Comparison of ENCODE assay signal across 10 cellular contexts in the genomic region with DNA sequence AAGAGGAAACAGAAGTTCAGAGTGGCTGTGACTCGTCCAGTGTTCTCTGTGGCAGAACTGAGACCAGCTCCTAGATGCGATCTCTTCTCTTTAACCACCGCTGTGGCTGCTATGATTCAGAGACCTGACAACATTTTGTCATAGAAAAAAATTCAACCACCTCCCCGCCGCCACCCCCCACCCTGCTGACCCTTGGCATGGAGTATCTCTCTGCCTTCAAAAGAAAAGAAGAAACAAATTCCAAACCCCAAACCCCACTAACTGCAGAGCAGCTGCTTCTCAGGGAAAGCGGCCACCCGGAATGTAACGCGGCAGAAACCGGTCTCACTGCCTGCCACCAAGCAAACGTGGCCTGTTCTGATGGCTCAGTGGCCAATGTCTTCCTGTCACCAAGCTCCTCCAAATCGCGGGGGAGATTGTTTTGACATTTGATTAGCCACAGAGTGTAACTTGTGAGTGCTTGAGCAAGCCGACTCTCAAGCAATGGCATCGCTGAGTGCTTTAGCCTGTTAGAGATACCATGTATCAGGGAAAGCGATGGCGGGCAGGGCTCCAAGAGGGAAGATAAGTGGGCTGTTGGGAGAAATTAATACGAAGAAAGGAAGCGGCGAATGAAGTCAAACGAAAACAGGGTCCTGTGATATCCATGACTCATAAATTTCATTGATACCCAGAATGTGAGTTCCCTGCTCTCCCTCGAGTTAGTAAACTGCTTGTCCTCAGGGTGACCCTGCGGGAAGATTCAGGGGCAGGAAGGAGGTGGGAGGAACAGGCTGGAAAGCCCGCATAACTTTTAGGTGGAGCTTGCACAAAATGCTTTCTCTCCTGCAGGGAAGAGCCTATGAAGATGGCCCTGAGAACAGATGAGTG.
DNase-seq lines count a peak whose midpoint lies in the region; ATAC-seq lines count a peak whose summit lies in the region.
"Had no signal": no experiment of that assay in that cellular context is flagged by ENCODE, and none has a peak within 500 bp of the region (broad histone marks: within the 10 kb centered on the region; RNA-seq: fewer than 3 reads in every experiment).

No MANE protein-coding gene starts in this region.

- ATAC-seq in stimulated activated naive B cell treated with anti-CD40 and anti-IgM and Interleukin-4, amounts not matched to agents 10 μg/mL and 1 μg/mL and 100 μg/mL, for 72 hours (replicated peaks), result peak; percentile 77 to 80
- ATAC-seq: gastrocnemius medialis had no signal

- peaks cover 53 to 68% of the 10 kb centered on the region in 2 donors for H3K27me3 Mint-ChIP-seq in stimulated activated naive B cell treated with anti-CD40 and anti-IgM and Interleukin-4, amounts not matched to agents 10 μg/mL and 1 μg/mL and 100 μg/mL, for 72 hours

- H3K27ac Mint-ChIP-seq in stimulated activated naive B cell treated with anti-CD40 and anti-IgM and Interleukin-4, amounts not matched to agents 10 μg/mL and 1 μg/mL and 100 μg/mL, for 72 hours, result peak overlapping the region; percentile 57
- H3K27ac Mint-ChIP-seq: T-helper 1 cell treated with Interleukin-12 subunit alpha and Interleukin-12 subunit beta and Interleukin-4 antibody, amounts not matched to agents 30 μg/mL and 1 μg/mL, for 36 hours had no signal

- H3K9me3 Mint-ChIP-seq in stimulated activated naive B cell treated with anti-CD40 and anti-IgM and Interleukin-4, amounts not matched to agents 10 μg/mL and 1 μg/mL and 100 μg/mL, for 72 hours, result peaks cover 0 to 5% of the 10 kb centered on the region in 2 donors
- H3K9me3 Mint-ChIP-seq: T-helper 1 cell treated with Interleukin-12 subunit alpha and Interleukin-12 subunit beta and Interleukin-4 antibody, amounts not matched to agents 30 μg/mL and 1 μg/mL, for 36 hours had no signal

- peaks cover 0 to 2% of the 10 kb centered on the region in 2 donors for H3K36me3 Mint-ChIP-seq in stimulated activated naive B cell treated with anti-CD40 and anti-IgM and Interleukin-4, amounts not matched to agents 10 μg/mL and 1 μg/mL and 100 μg/mL, for 72 hours

- H3K4me3 Mint-ChIP-seq in stimulated activated naive B cell treated with anti-CD40 and anti-IgM and Interleukin-4, amounts not matched to agents 10 μg/mL and 1 μg/mL and 100 μg/mL, for 72 hours, result no peak overlapping the region

- DNase-seq in activated CD4-positive, alpha-beta T cell treated with anti-CD3 and anti-CD28 coated beads for 48 hours, result peak; percentile 69
- no peak for DNase-seq in activated CD4-positive, alpha-beta T cell treated with anti-CD3 and anti-CD28 coated beads for 4 hours
- peak; percentile 14 for DNase-seq in activated CD8-positive, alpha-beta memory T cell treated with anti-CD3 and anti-CD28 coated beads, Interleukin-2, amount 50 U/mL, for 24 hours (ENCODE audit: extremely low read depth)
- DNase-seq in left kidney (ENCODE audit: low read depth, low spot score), result peak; percentile 87
- peak; percentile 31 for DNase-seq in stimulated activated naive B cell treated with anti-CD40 and anti-IgM and Interleukin-4, amounts not matched to agents 10 μg/mL and 1 μg/mL and 100 μg/mL, for 72 hours
- DNase-seq in NCI-H146 (lab: John Stamatoyannopoulos, UW), result no peak
- DNase-seq in anterior cingulate cortex (lab: John Stamatoyannopoulos, UW), result no peak
- no peak for DNase-seq in NCI-H2107 treated with DMSO at 0.1 percent for 48 hours (lab: John Stamatoyannopoulos, UW; ENCODE audit: unreplicated experiment)
- DNase-seq: gastrocnemius medialis had no signal

- H3K4me1 Mint-ChIP-seq in stimulated activated naive B cell treated with anti-CD40 and anti-IgM and Interleukin-4, amounts not matched to agents 10 μg/mL and 1 μg/mL and 100 μg/mL, for 72 hours, result peaks cover 30 to 34% of the 10 kb centered on the region in 2 donors

Comparison
In these comparisons a context has a peak if more than half of its experiments do, and no peak if none do; other contexts are left out.
1. DNase-seq: peak in activated CD4-positive, alpha-beta T cell treated with anti-CD3 and anti-CD28 coated beads for 48 hours (single experiment), activated CD8-positive, alpha-beta memory T cell treated with anti-CD3 and anti-CD28 coated beads, Interleukin-2, amount 50 U/mL, for 24 hours (single experiment), left kidney (single experiment) and stimulated activated naive B cell treated with anti-CD40 and anti-IgM and Interleukin-4, amounts not matched to agents 10 μg/mL and 1 μg/mL and 100 μg/mL, for 72 hours (single experiment); none in activated CD4-positive, alpha-beta T cell treated with anti-CD3 and anti-CD28 coated beads for 4 hours (0 of 2), NCI-H146 (single experiment), anterior cingulate cortex (0 of 58) and NCI-H2107 treated with DMSO at 0.1 percent for 48 hours (single experiment).